In the genomic region with DNA sequence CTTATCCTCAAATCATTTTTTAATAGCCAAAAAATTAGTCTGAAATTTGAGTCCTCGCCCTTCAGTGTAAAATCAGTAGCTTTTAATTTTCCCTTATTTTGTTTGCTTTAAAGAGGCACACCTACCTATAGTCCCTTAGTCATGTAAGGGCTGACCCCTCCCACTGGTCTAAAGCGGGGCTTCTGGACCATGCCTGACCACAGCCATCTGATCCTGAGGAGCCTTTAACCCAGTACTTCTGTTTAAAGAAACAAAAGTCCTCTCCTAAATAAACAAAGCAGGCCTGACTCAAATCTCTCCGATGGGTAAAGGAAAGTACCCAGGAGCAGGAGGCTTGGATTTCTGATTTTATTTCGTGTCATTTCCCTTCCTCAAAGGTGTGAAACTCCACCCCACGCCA, we compare ENCODE assay signal across 14 cellular contexts.
"Had no signal": no experiment of that assay in that cellular context is flagged by ENCODE, and none has a peak within 500 bp of the region (broad histone marks: within the 10 kb centered on the region; RNA-seq: fewer than 3 reads in every experiment).

No MANE protein-coding gene starts in this region.

- H3K27me3 ChIP-seq: ovary, thyroid gland had no signal

- H3K4me3 ChIP-seq: esophagus squamous epithelium, mucosa of descending colon, ovary, suprapubic skin, thyroid gland had no signal

- H3K36me3 ChIP-seq: esophagus squamous epithelium, ovary, suprapubic skin, thyroid gland had no signal

- H3K27ac ChIP-seq: esophagus squamous epithelium, foreskin keratinocyte, ovary, suprapubic skin, thyroid gland had no signal

- ATAC-seq: effector memory CD8-positive, alpha-beta T cell; foreskin keratinocyte; left colon; mucosa of descending colon; naive thymus-derived CD8-positive, alpha-beta T cell had no signal

- H3K4me1 ChIP-seq: foreskin keratinocyte had no signal

- H3K9me3 ChIP-seq: esophagus squamous epithelium, mucosa of descending colon, ovary, suprapubic skin, thyroid gland had no signal

- DNase-seq: effector memory CD8-positive, alpha-beta T cell; esophagus squamous epithelium; foreskin keratinocyte; hippocampal formation; left colon; mucosa of descending colon; naive thymus-derived CD8-positive, alpha-beta T cell; ovary; right cardiac atrium; small intestine; stimulated activated CD4-positive, alpha-beta T cell treated with anti-CD3 and anti-CD28 coated beads, Interleukin-2, amount 100 ng/mL, for 48 hours; stimulated activated naive CD4-positive, alpha-beta T cell treated with Interleukin-2 at 50 U/mL for 16 hours; thyroid gland had no signal
